23 cellular contexts compared by ENCODE assay signal in genomic region chr1:171160611-171161354, GRCh38. TPM values are rescaled to one million over a fixed set of nuclear protein-coding genes. Genes with fewer than 3 reads are reported as not detected.
DNase-seq lines count a peak whose midpoint lies in the region; ATAC-seq and TF ChIP-seq lines count a peak whose summit lies in the region.
"Had no signal": no experiment of that assay in that cellular context is flagged by ENCODE, and none has a peak within 500 bp of the region (broad histone marks: within the 10 kb centered on the region; RNA-seq: fewer than 3 reads in every experiment).

No MANE protein-coding gene starts in this region.

- H3K9me3 ChIP-seq in smooth muscle cell (replicated peaks; ENCODE audit: low read depth): no peaks in the 10 kb centered on the region
- H3K9me3 ChIP-seq: adrenal gland, sigmoid colon had no signal

- peaks cover 4% of the 10 kb centered on the region for H3K4me1 ChIP-seq in smooth muscle cell (ENCODE audit: low read depth)
- H3K4me1 ChIP-seq: adrenal gland, sigmoid colon had no signal

- no peak overlapping the region for H3K4me3 ChIP-seq in smooth muscle cell
- H3K4me3 ChIP-seq: adrenal gland, sigmoid colon had no signal

- 95% methylated on average over 4 of the region's 4 CpGs for WGBS in smooth muscle cell (ENCODE audit: low lambda C conversion rate)

- TF ChIP-seq CTCF in smooth muscle cell (IDR thresholded peaks at IDR 0.05; ENCODE audit: borderline replicate concordance, insufficient read depth, poor library complexity, severe bottlenecking): no peak

- peak overlapping the region; percentile 27 for H3K4me2 ChIP-seq in smooth muscle cell

- ATAC-seq in HG03354 (IDR thresholded peaks at IDR 0.05; ENCODE audit: poor library complexity, severe bottlenecking, unreplicated experiment) (peak; percentile 18), left lobe of liver (peak; percentile 94), GM21825 (IDR thresholded peaks at IDR 0.05; ENCODE audit: unreplicated experiment) (no peak)
- ATAC-seq: natural killer cell treated with Interleukin-12 subunit alpha and Interleukin-12 subunit beta and Interleukin-15 and Interleukin-18, amount 100 ng/mL, for 72 hours; PC-3; SK-N-SH treated with all-trans-retinoic acid at 6 μM for 48 hours had no signal

- H3K79me2 ChIP-seq in smooth muscle cell (ENCODE audit: low read depth): no peaks in the 10 kb centered on the region

- no peaks in the 10 kb centered on the region for H3F3A ChIP-seq in smooth muscle cell (ENCODE audit: low read depth)

- H2AFZ ChIP-seq in smooth muscle cell (ENCODE audit: low read depth): peak overlapping the region; percentile 80

- H3K27ac ChIP-seq in epithelial cell of prostate (peak overlapping the region; percentile 19), smooth muscle cell (ENCODE audit: low read depth) (peak overlapping the region; percentile 16)
- H3K27ac ChIP-seq: adrenal gland had no signal

- DNase-seq in epithelial cell of prostate (ENCODE audit: low read depth, low spot score) (no peak), left lobe of liver (ENCODE audit: low spot score) (peak; percentile 88), smooth muscle cell (lab: John Stamatoyannopoulos, UW; ENCODE audit: unreplicated experiment) (no peak), SW480 (ENCODE audit: low spot score) (no peak), KBM-7 (no peak)
- no peak for DNase-seq in activated CD4-positive, alpha-beta T cell treated with anti-CD3 and anti-CD28 coated beads, Interleukin-2, amount 50 U/mL, for 4 hours
- DNase-seq: activated CD4-positive, alpha-beta memory T cell treated with anti-CD3 and anti-CD28 coated beads, Interleukin-2, amount 10 ng/mL, durations not matched to agents 7 days and 5 days; adrenal gland; CD8-positive, alpha-beta memory T cell; EL; erythroblast; MM.1S; NCI-H2029; NCI-H69; PC-3; sigmoid colon; stimulated activated CD4-positive, alpha-beta T cell treated with anti-CD3 and anti-CD28 coated beads, Interleukin-4, amount 100 ng/mL, for 1 hour had no signal

- H3K36me3 ChIP-seq in smooth muscle cell (ENCODE audit: low read depth): no peaks in the 10 kb centered on the region
- H3K36me3 ChIP-seq: adrenal gland, sigmoid colon had no signal

- H4K20me1 ChIP-seq in smooth muscle cell (ENCODE audit: low read depth): no peaks in the 10 kb centered on the region

- no peak overlapping the region for H3K9ac ChIP-seq in smooth muscle cell (ENCODE audit: low read depth)

- in situ Hi-C loops in KBM-7 (cut with MboI; ENCODE audit: low pct_unique_long_range_greater_than_20kb, low sequenced_read_pairs): no loop called here

- no peaks in the 10 kb centered on the region for H3K27me3 ChIP-seq in smooth muscle cell (ENCODE audit: low read depth)
- H3K27me3 ChIP-seq: adrenal gland, sigmoid colon had no signal

RNA-seq across cellular contexts. Expression of gene FMO2, which starts 24.3 kb away (rescaled TPM):
- total RNA-seq in left lobe of liver: 8.1 TPM
- not detected in 2 replicates for total RNA-seq in smooth muscle cell
- polyA plus RNA-seq in smooth muscle cell: not detected in 2 replicates
- total RNA-seq: activated CD4-positive, alpha-beta memory T cell treated with anti-CD3 and anti-CD28 coated beads, Interleukin-2, amount 10 ng/mL, durations not matched to agents 7 days and 5 days; CD8-positive, alpha-beta memory T cell; H4; HT-29; natural killer cell treated with Interleukin-12 subunit alpha and Interleukin-12 subunit beta and Interleukin-15 and Interleukin-18, amount 100 ng/mL, for 72 hours; PC-3 had no signal
- polyA plus RNA-seq: CD8-positive, alpha-beta memory T cell had no signal
